Comparison of ENCODE assay signal across 9 cellular contexts in genomic region chr12:109309441-109310246, GRCh38. TPM values are rescaled to one million over a fixed set of nuclear protein-coding genes. Genes with fewer than 3 reads are reported as not detected.
DNase-seq lines count a peak whose midpoint lies in the region; ATAC-seq and TF ChIP-seq lines count a peak whose summit lies in the region.
"Had no signal": no experiment of that assay in that cellular context is flagged by ENCODE, and none has a peak within 500 bp of the region (broad histone marks: within the 10 kb centered on the region; RNA-seq: fewer than 3 reads in every experiment).

No MANE protein-coding gene starts in this region.

- H3K36me3 ChIP-seq in OCI-LY1 (ENCODE audit: insufficient read depth, low read length) (no peaks in the 10 kb centered on the region), esophagus (ENCODE audit: control insufficient read depth in 2 of 2, insufficient read depth in 2 of 2, low read length in 1 of 2) (no peaks in the 10 kb centered on the region)

- DNase-seq in NCI-H1417 (lab: John Stamatoyannopoulos, UW) (peak; percentile 50 to 81 (median 78)), NCI-H1417 treated with DMSO at 0.1 percent for 48 hours (lab: John Stamatoyannopoulos, UW) (no peak), osteocyte (ENCODE audit: extremely low spot score, unreplicated experiment) (no peak), NCI-H226 (no peak)
- DNase-seq in effector CD8-positive, alpha-beta T cell (lab: John Stamatoyannopoulos, UW) = no peak

- no peak overlapping the region for H3K27ac Mint-ChIP-seq in osteocyte (ENCODE audit: unreplicated experiment)

- peaks cover 10% of the 10 kb centered on the region for H3K4me1 ChIP-seq in OCI-LY1 (ENCODE audit: insufficient read depth, low read length, severe bottlenecking)
- H3K4me1 ChIP-seq in esophagus (ENCODE audit: control insufficient read depth in 2 of 2, insufficient read depth in 2 of 2, low read length in 1 of 2) = peaks cover 3 to 6% of the 10 kb centered on the region in 2 donors

- H3K4me3 ChIP-seq in OCI-LY1 (ENCODE audit: low read depth, low read length, poor library complexity, severe bottlenecking) (peak overlapping the region; percentile 50), esophagus (ENCODE audit: low read depth in 1 of 2, low read length in 2 of 2) (peak overlapping the region; percentile 27 to 52)

- ATAC-seq in HG03159 (IDR thresholded peaks at IDR 0.05; ENCODE audit: unreplicated experiment) = no peak

- H3K9ac ChIP-seq in OCI-LY1 (ENCODE audit: low read length) = no peak overlapping the region

- no peaks in the 10 kb centered on the region for H3K79me2 ChIP-seq in OCI-LY1 (ENCODE audit: insufficient read depth, low read length)

- WGBS in esophagus, 2 donors = 0 to 1% methylated on average over 37 to 95 of the region's 95 CpGs

- TF ChIP-seq CTCF in OCI-LY1 (IDR thresholded peaks at IDR 0.05; ENCODE audit: low read length) = no peak
- TF ChIP-seq CTCF in osteocyte (IDR thresholded peaks at IDR 0.05) = no peak

- no peaks in the 10 kb centered on the region for H4K20me1 ChIP-seq in OCI-LY1 (ENCODE audit: insufficient read depth, low read length)

- peaks cover 75% of the 10 kb centered on the region for H3K27me3 Mint-ChIP-seq in osteocyte (ENCODE audit: unreplicated experiment)

- H3K9me3 ChIP-seq in OCI-LY1 (ENCODE audit: low read length) (no peaks in the 10 kb centered on the region), esophagus (ENCODE audit: control insufficient read depth in 2 of 2, insufficient read depth in 1 of 2, low read depth in 1 of 2, low read length in 1 of 2) (no peaks in the 10 kb centered on the region)

- peak overlapping the region; percentile 60 for H3K4me2 ChIP-seq in OCI-LY1 (ENCODE audit: low read length)

- no peaks in the 10 kb centered on the region for H3K9me3 Mint-ChIP-seq in osteocyte (ENCODE audit: unreplicated experiment)

- no peak overlapping the region for H2AFZ ChIP-seq in OCI-LY1 (ENCODE audit: low read length)

- H3K9me2 ChIP-seq in OCI-LY1 (ENCODE audit: low read depth, low read length) = no peaks in the 10 kb centered on the region

- H3K4me3 Mint-ChIP-seq in osteocyte (ENCODE audit: unreplicated experiment) = peak overlapping the region; percentile 76

- no peaks in the 10 kb centered on the region for H3K36me3 Mint-ChIP-seq in osteocyte (ENCODE audit: unreplicated experiment)

- H3K27me3 ChIP-seq in OCI-LY1 (ENCODE audit: insufficient read depth, low read length) = no peaks in the 10 kb centered on the region
- peaks cover 0 to 2% of the 10 kb centered on the region in 2 donors for H3K27me3 ChIP-seq in esophagus (ENCODE audit: control insufficient read depth in 1 of 2, insufficient read depth in 2 of 2, low read length in 2 of 2)

- peaks cover 14% of the 10 kb centered on the region for H3K4me1 Mint-ChIP-seq in osteocyte (ENCODE audit: unreplicated experiment)

- no peaks in the 10 kb centered on the region for H3F3A ChIP-seq in OCI-LY1 (ENCODE audit: insufficient read depth, low read length)

- H3K27ac ChIP-seq in OCI-LY1 (ENCODE audit: low read depth, low read length, poor library complexity, severe bottlenecking) (no peak overlapping the region), esophagus (ENCODE audit: low read depth in 2 of 2, low read length in 1 of 2) (no peak overlapping the region)

RNA-seq across cellular contexts. Expression of gene FOXN4, which starts 0.6 kb away (rescaled TPM):
- polyA plus RNA-seq in esophagus = not detected
- total RNA-seq in osteocyte = not detected in 2 replicates
- polyA plus RNA-seq: BJ had no signal

RNA-seq across cellular contexts. Expression of gene MYO1H, which starts 38.1 kb away (rescaled TPM):
- under 1 TPM; 0.62 to 0.86 TPM for polyA plus RNA-seq in esophagus
- not detected in 2 replicates for total RNA-seq in osteocyte
- polyA plus RNA-seq: BJ had no signal

Comparison
In these comparisons a context has a peak if more than half of its experiments do, and no peak if none do; other contexts are left out.
1. DNase-seq: peak in NCI-H1417 (3 of 3); none in NCI-H1417 treated with DMSO at 0.1 percent for 48 hours (single experiment), osteocyte (single experiment), effector CD8-positive, alpha-beta T cell (single experiment) and NCI-H226 (single experiment).